In the genomic region with DNA sequence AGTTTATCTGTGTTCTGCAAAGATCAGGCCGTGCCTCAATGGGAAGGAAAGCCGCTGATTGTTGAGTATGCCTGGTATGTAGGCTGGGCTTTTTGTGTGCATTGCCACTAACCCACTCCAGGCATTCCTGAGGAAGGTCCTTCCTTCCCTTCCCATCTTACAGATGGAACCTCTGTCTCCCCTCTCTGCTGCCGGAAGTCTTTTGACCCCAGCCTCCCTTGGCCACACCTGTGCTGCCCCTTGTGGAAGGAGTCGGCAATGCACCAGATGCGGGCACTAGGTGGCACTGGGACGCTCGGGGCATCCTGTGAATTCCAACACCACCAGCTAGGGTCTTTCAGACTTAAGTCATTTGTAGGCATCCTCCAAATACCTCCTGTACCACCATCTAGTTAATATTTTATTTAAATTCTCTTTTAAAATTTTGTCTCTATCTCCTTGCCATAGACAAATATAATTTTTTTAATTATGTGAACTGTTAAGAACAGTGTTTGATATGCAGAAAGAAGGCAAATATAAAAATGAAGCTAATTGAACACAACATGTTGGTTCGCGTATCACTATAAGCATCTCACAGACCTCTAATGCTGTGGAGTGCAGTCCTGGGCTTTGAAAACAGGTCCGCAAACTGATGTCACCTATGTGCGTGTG, we compare ENCODE assay signal across 8 cellular contexts.
DNase-seq lines count a peak whose midpoint lies in the region; ATAC-seq and TF ChIP-seq lines count a peak whose summit lies in the region.

No MANE protein-coding gene starts in this region.

- DNase-seq in COLO668 (lab: John Stamatoyannopoulos, UW; ENCODE audit: unreplicated experiment), result peak; percentile 45
- peak; percentile 91 for DNase-seq in Karpas-422
- DNase-seq in activated CD4-positive, alpha-beta T cell treated with anti-CD3 and anti-CD28 coated beads, Interleukin-2, amount 50 U/mL, for 1 hour, result peak; percentile 68
- peak; percentile 18 to 37 (median 19) for DNase-seq in effector memory CD4-positive, alpha-beta T cell
- no peak for DNase-seq in gastrocnemius medialis
- DNase-seq in DMS153 (lab: John Stamatoyannopoulos, UW), result no peak
- no peak for DNase-seq in NCI-H446 (lab: John Stamatoyannopoulos, UW)

- H3K27ac ChIP-seq in Karpas-422 (ENCODE audit: low read length) (no peak overlapping the region), neutrophil (peak overlapping the region; percentile 21), gastrocnemius medialis (no peak overlapping the region)
- H3K27ac ChIP-seq in effector memory CD4-positive, alpha-beta T cell (ENCODE audit: insufficient read depth, low read length, poor library complexity, severe bottlenecking), result no peak overlapping the region

- H4K20me1 ChIP-seq in Karpas-422 (ENCODE audit: insufficient read depth, low read depth, low read length), result 0 out of 2 replicates have a peak, but pooled peaks cover 3% of the 10 kb centered on the region

- no peak for ATAC-seq in gastrocnemius medialis

- H3K4me3 ChIP-seq in Karpas-422 (ENCODE audit: low read length) (no peak overlapping the region), neutrophil (ENCODE audit: low read depth in 1 of 2, low read length in 1 of 2) (no peak overlapping the region), gastrocnemius medialis (no peak overlapping the region)
- no peak overlapping the region for H3K4me3 ChIP-seq in effector memory CD4-positive, alpha-beta T cell (ENCODE audit: insufficient read depth, low read depth, low read length, poor library complexity, severe bottlenecking)

- no peak overlapping the region for H3K4me2 ChIP-seq in Karpas-422 (ENCODE audit: low read depth, low read length, poor library complexity, severe bottlenecking)

- H3K27me3 ChIP-seq in Karpas-422 (ENCODE audit: low read length) (no peaks in the 10 kb centered on the region), neutrophil (no peaks in the 10 kb centered on the region), gastrocnemius medialis (no peaks in the 10 kb centered on the region)
- H3K27me3 ChIP-seq in effector memory CD4-positive, alpha-beta T cell (replicated peaks; ENCODE audit: control insufficient read depth, insufficient read depth, low read length, poor library complexity, severe bottlenecking), result no peaks in the 10 kb centered on the region

- no peak overlapping the region for H3K9ac ChIP-seq in Karpas-422 (ENCODE audit: low read length)

- H3K9me2 ChIP-seq in Karpas-422 (replicated peaks; ENCODE audit: insufficient read depth, low read length), result no peaks in the 10 kb centered on the region

- no peaks in the 10 kb centered on the region for H3K4me1 ChIP-seq in Karpas-422 (ENCODE audit: low read length)
- peaks cover 32% of the 10 kb centered on the region for H3K4me1 ChIP-seq in effector memory CD4-positive, alpha-beta T cell (ENCODE audit: control insufficient read depth, insufficient read depth, low read length, poor library complexity, severe bottlenecking)
- H3K4me1 ChIP-seq in neutrophil (ENCODE audit: control insufficient read depth in 1 of 2, insufficient read depth in 1 of 2, low read depth in 1 of 2, low read length in 1 of 2), result peaks cover 11 to 29% of the 10 kb centered on the region in 2 experiments
- H3K4me1 ChIP-seq in gastrocnemius medialis, result no peaks in the 10 kb centered on the region

- intact Hi-C loops in gastrocnemius medialis (cut with DNase I; ENCODE audit: low total_unique reads), result no loop called here

- in situ Hi-C loops in gastrocnemius medialis (cut with MboI; ENCODE audit: low sequenced_read_pairs in 4 of 4), result no loop called here

- H3K79me2 ChIP-seq in Karpas-422 (ENCODE audit: low read length), result no peaks in the 10 kb centered on the region

- no peak for TF ChIP-seq POLR2A in gastrocnemius medialis (IDR thresholded peaks at IDR 0.05)

- H3K9me3 ChIP-seq in Karpas-422 (ENCODE audit: low read length), result no peaks in the 10 kb centered on the region
- H3K9me3 ChIP-seq in effector memory CD4-positive, alpha-beta T cell (ENCODE audit: control insufficient read depth, low read length), result no peaks in the 10 kb centered on the region
- H3K9me3 ChIP-seq in neutrophil, result no peaks in the 10 kb centered on the region
- H3K9me3 ChIP-seq in gastrocnemius medialis, result no peaks in the 10 kb centered on the region

- TF ChIP-seq CTCF in neutrophil (IDR thresholded peaks at IDR 0.05), result peak; percentile 92
- peak in 2 of 5 experiments; percentile 25 to 45 for TF ChIP-seq CTCF in gastrocnemius medialis (IDR thresholded peaks at IDR 0.05 in 4 of 5, conservative IDR thresholded peaks at IDR 0.05 in 1 of 5)

- H3K36me3 ChIP-seq in Karpas-422 (ENCODE audit: insufficient read depth, low read length) (no peaks in the 10 kb centered on the region), neutrophil (peaks cover 7% of the 10 kb centered on the region), gastrocnemius medialis (no peaks in the 10 kb centered on the region)
- H3K36me3 ChIP-seq in effector memory CD4-positive, alpha-beta T cell (ENCODE audit: control insufficient read depth, insufficient read depth, low read length), result no peaks in the 10 kb centered on the region

- H2AFZ ChIP-seq in Karpas-422 (ENCODE audit: low read length), result no peak overlapping the region

Comparison
In these comparisons a context has a peak if more than half of its experiments do, and no peak if none do; other contexts are left out.
1. DNase-seq: peak in COLO668 (single experiment), Karpas-422 (single experiment), activated CD4-positive, alpha-beta T cell treated with anti-CD3 and anti-CD28 coated beads, Interleukin-2, amount 50 U/mL, for 1 hour (single experiment) and effector memory CD4-positive, alpha-beta T cell (3 of 3); none in gastrocnemius medialis (0 of 2), DMS153 (single experiment) and NCI-H446 (0 of 2).